Comparison of ENCODE assay signal across 9 cellular contexts in genomic region chr4:153785830-153786721, GRCh38. TPM values are rescaled to one million over a fixed set of nuclear protein-coding genes. Genes with fewer than 3 reads are reported as not detected.
DNase-seq lines count a peak whose midpoint lies in the region; ATAC-seq, FAIRE-seq and TF ChIP-seq lines count a peak whose summit lies in the region.
"Had no signal": no experiment of that assay in that cellular context is flagged by ENCODE, and none has a peak within 500 bp of the region (broad histone marks: within the 10 kb centered on the region; RNA-seq: fewer than 3 reads in every experiment).

No MANE protein-coding gene starts in this region.

- H4K20me1 ChIP-seq in Karpas-422 (ENCODE audit: insufficient read depth, low read depth, low read length) (no peaks in the 10 kb centered on the region), K562 (replicated peaks; ENCODE audit: control insufficient read depth, insufficient read depth, low read length) (no peaks in the 10 kb centered on the region; the same call in 1 of the 2 replicates)

- H3K27me3 ChIP-seq in Karpas-422 (ENCODE audit: low read length): no peaks in the 10 kb centered on the region
- peaks cover 34 to 46% of the 10 kb centered on the region in 2 experiments; a peak in 4 of 5 replicates for H3K27me3 ChIP-seq in K562 (ENCODE audit: control insufficient read depth in 2 of 2, insufficient read depth in 2 of 2, low read length in 2 of 2)

- intact Hi-C loops in K562 (cut with micrococcal nuclease): loop anchor here (1.0 to 10.0 kb wide), 2 partner anchors 238 to 529 kb away; no protein-coding TSS in a partner anchor

- H3K79me2 ChIP-seq in Karpas-422 (ENCODE audit: low read length) (no peaks in the 10 kb centered on the region), K562 (ENCODE audit: control insufficient read depth, insufficient read depth, low read length) (no peaks in the 10 kb centered on the region)

- H3K36me3 ChIP-seq in Karpas-422 (ENCODE audit: insufficient read depth, low read length): no peaks in the 10 kb centered on the region
- no peaks in the 10 kb centered on the region for H3K36me3 ChIP-seq in K562 (ENCODE audit: control insufficient read depth, insufficient read depth, low read length)
- no peaks in the 10 kb centered on the region for H3K36me3 ChIP-seq in mesodermal cell (ENCODE audit: control insufficient read depth, insufficient read depth, low read length)

- in situ Hi-C loops in K562 (cut with MboI): no loop called here

- ATAC-seq in K562 (peak; percentile 75), GM21381 (IDR thresholded peaks at IDR 0.05; ENCODE audit: unreplicated experiment) (no peak), HG03095 (IDR thresholded peaks at IDR 0.05; ENCODE audit: unreplicated experiment) (no peak), HG03378 (IDR thresholded peaks at IDR 0.05; ENCODE audit: unreplicated experiment) (no peak)

- H2AFZ ChIP-seq in Karpas-422 (ENCODE audit: low read length): no peak overlapping the region
- H2AFZ ChIP-seq in K562 (ENCODE audit: low read depth, low read length): no peak overlapping the region

- H3K9ac ChIP-seq in Karpas-422 (ENCODE audit: low read length): no peak overlapping the region
- no peak overlapping the region for H3K9ac ChIP-seq in K562 (ENCODE audit: insufficient read depth in 1 of 2, low read depth in 2 of 2, low read length in 2 of 2)

- no TSS peak for BruUV-seq in K562 (replicated peaks; lab: Mats Ljungman, UMichigan)

- peak; percentile 34 to 53 (median 36); a peak in 4 of 6 replicates for TF ChIP-seq CTCF in K562 (IDR thresholded peaks at IDR 0.05 in 2 of 3, conservative IDR thresholded peaks at IDR 0.05 in 1 of 3; ENCODE audit: insufficient read depth in 2 of 3, low read depth in 1 of 3, low read length in 3 of 3)

- peak; percentile 48 for FAIRE-seq in K562 (lab: Jason Lieb, UNC)

- DNase-seq in EH (ENCODE audit: low read depth) (peak; percentile 44), Karpas-422 (peak; percentile 68), K562 (ENCODE audit: extremely low read depth in 1 of 4, low spot score in 3 of 4) (no peak), HPDE6-E6E7 (ENCODE audit: extremely low spot score) (no peak)
- DNase-seq: naive B cell had no signal

- H3K4me2 ChIP-seq in Karpas-422 (ENCODE audit: low read depth, low read length, poor library complexity, severe bottlenecking): no peak overlapping the region
- H3K4me2 ChIP-seq in K562 (ENCODE audit: insufficient read depth, low read length): no peak overlapping the region

- no peak for TF ChIP-seq EP300 in K562 (IDR thresholded peaks at IDR 0.05; ENCODE audit: low read length)

- CTCF ChIA-PET in K562 (lab: Yijun Ruan, JAX; ENCODE audit: low intra/inter-chr PET ratio): no interaction called here

- 3% methylated on average over 5 of the region's 5 CpGs for WGBS in K562 (ENCODE audit: insufficient coverage, low coverage, missing lambda C conversion rate)
- WGBS in mesodermal cell (ENCODE audit: insufficient coverage in 2 of 2), 2 experiments: 0% methylated on average over 1 of the region's 5 CpGs; no CpG with 5 or more reads in 1 of the 2 experiments

- POLR2A ChIA-PET in K562 (lab: Yijun Ruan, JAX): interaction anchor here (1.2 kb wide), 2 partner anchors 11 to 443 kb away, joined by 3 read pairs; no protein-coding TSS in a partner anchor

- H3K9me3 ChIP-seq in Karpas-422 (ENCODE audit: low read length) (no peaks in the 10 kb centered on the region), K562 (replicated peaks; ENCODE audit: control insufficient read depth, insufficient read depth, low read depth, low read length) (no peaks in the 10 kb centered on the region), mesodermal cell (ENCODE audit: control insufficient read depth, low read length) (no peaks in the 10 kb centered on the region)

- TF ChIP-seq RAD21 in K562 (CRISPR knock-in tag; conservative IDR thresholded peaks at IDR 0.05 in 1 of 2, IDR thresholded peaks at IDR 0.05 in 1 of 2): peak; percentile 52 to 65

- H3K4me3 ChIP-seq in Karpas-422 (ENCODE audit: low read length): no peak overlapping the region
- no peak overlapping the region for H3K4me3 ChIP-seq in K562
- peak overlapping the region; percentile 11 for H3K4me3 ChIP-seq in mesodermal cell (ENCODE audit: extremely low read depth, insufficient read depth, low read length, poor library complexity, severe bottlenecking)

- H3K27ac ChIP-seq in Karpas-422 (ENCODE audit: low read length): no peak overlapping the region
- no peak overlapping the region for H3K27ac ChIP-seq in K562 (ENCODE audit: extremely low read depth, low read depth, low read length)
- H3K27ac ChIP-seq in mesodermal cell (ENCODE audit: low read depth, low read length, severe bottlenecking): peak overlapping the region; percentile 13

- no peaks in the 10 kb centered on the region for H3K4me1 ChIP-seq in Karpas-422 (ENCODE audit: low read length)
- H3K4me1 ChIP-seq in K562 (replicated peaks in 1 of 2; ENCODE audit: control insufficient read depth in 2 of 2, insufficient read depth in 2 of 2, low read length in 2 of 2): peaks cover 3 to 20% of the 10 kb centered on the region in 2 experiments; a peak in 4 of 5 replicates
- H3K4me1 ChIP-seq in mesodermal cell (ENCODE audit: control insufficient read depth, insufficient read depth, low read length, poor library complexity, severe bottlenecking): peaks cover 21% of the 10 kb centered on the region

- no peaks in the 10 kb centered on the region for H3K9me1 ChIP-seq in K562 (ENCODE audit: control insufficient read depth, insufficient read depth, low read length)

- no peak for TF ChIP-seq POLR2A in K562 (conservative IDR thresholded peaks at IDR 0.05)

- no peaks in the 10 kb centered on the region for H3K9me2 ChIP-seq in Karpas-422 (replicated peaks; ENCODE audit: insufficient read depth, low read length)

TF ChIP-seq in K562, 482 proteins besides CTCF, POLR2A, EP300 and RAD21 (continues in another document):
- 0 out of 2 replicates have a peak, but pooled peaks have one; percentile 24 for TF ChIP-seq ILF3 (IDR thresholded peaks at IDR 0.05; ENCODE audit: borderline replicate concordance)

RNA-seq across cellular contexts. Expression of gene SFRP2, which starts 2.8 kb away (rescaled TPM):
- not detected in 2 replicates for total RNA-seq in Karpas-422 (2014; rRNA removed; shearing (Covaris generic); ENCODE audit: low replicate concordance)
- not detected in 2 replicates for total RNA-seq in K562 (2011; cell fraction: chromatin; rRNA removed; ENCODE audit: low replicate concordance)
- total RNA-seq in K562 (2011; cell fraction: nucleolus; rRNA removed): not detected in 2 replicates
- not detected in 2 replicates for total RNA-seq in K562 (2011; cell fraction: nucleoplasm; rRNA removed)
- total RNA-seq in K562 (2014; rRNA removed) (not detected in 2 replicates), K562 (2014; rRNA removed; fragmentation: Illumina TruSeq; extraction: Trizol) (not detected in 2 replicates), K562 (2015; rRNA removed; fragmentation: Illumina TruSeq; extraction: Trizol) (not detected in 2 replicates), K562 (2021) (0.29 and 0.38 TPM in 2 replicates)
- polyA plus RNA-seq in K562 (2011; rRNA removed) (not detected in 2 replicates), K562 (2014; fragmentation: Illumina TruSeq; extraction: Trizol) (not detected in 2 replicates), K562 (2014; fragmentation: Nextera tagmentation; extraction: Ambion mirVana) (not detected), K562 (2014; rRNA removed) (not detected in 2 replicates)
- polyA plus RNA-seq in K562 (2011; cell fraction: cytosol; rRNA removed): not detected in 2 replicates
- not detected in 2 replicates for polyA plus RNA-seq in K562 (2011; cell fraction: nucleus; rRNA removed)
- 0.06 TPM in 1 of 2 replicates, not detected in the other for polyA plus RNA-seq in K562 (2012)
- polyA minus RNA-seq in K562 (2011; rRNA and poly(A)+ RNA removed): not detected in 2 replicates
- polyA minus RNA-seq in K562 (2011; cell fraction: cytosol; rRNA and poly(A)+ RNA removed): not detected in 2 replicates
- not detected in 2 replicates for polyA minus RNA-seq in K562 (2011; cell fraction: nucleus; rRNA and poly(A)+ RNA removed)
- polyA plus RNA-seq in mesodermal cell (2013, experiment 1 of 2): 41.0 TPM
- polyA plus RNA-seq in mesodermal cell (2013, experiment 2 of 2): 32.1 TPM

RNA-seq across cellular contexts. Expression of gene RNF175, which starts 26.3 kb away (rescaled TPM):
- 0.14 and 0.34 TPM in 2 replicates for total RNA-seq in Karpas-422 (2014; rRNA removed; shearing (Covaris generic); ENCODE audit: low replicate concordance)
- total RNA-seq in K562 (2011; cell fraction: chromatin; rRNA removed; ENCODE audit: low replicate concordance): not detected in 2 replicates
- total RNA-seq in K562 (2011; cell fraction: nucleolus; rRNA removed): not detected in 2 replicates
- total RNA-seq in K562 (2011; cell fraction: nucleoplasm; rRNA removed): not detected in 2 replicates
- not detected in 2 replicates for total RNA-seq in K562 (2014; rRNA removed)
- total RNA-seq in K562 (2014; rRNA removed; fragmentation: Illumina TruSeq; extraction: Trizol): not detected in 2 replicates
- total RNA-seq in K562 (2015; rRNA removed; fragmentation: Illumina TruSeq; extraction: Trizol): not detected in 2 replicates
- total RNA-seq in K562 (2021): not detected in 2 replicates
- not detected in 2 replicates for polyA plus RNA-seq in K562 (2011; rRNA removed)
- not detected in 2 replicates for polyA plus RNA-seq in K562 (2011; cell fraction: cytosol; rRNA removed)
- not detected in 2 replicates for polyA plus RNA-seq in K562 (2011; cell fraction: nucleus; rRNA removed)
- not detected in 2 replicates for polyA plus RNA-seq in K562 (2012)
- not detected in 2 replicates for polyA plus RNA-seq in K562 (2014; fragmentation: Illumina TruSeq; extraction: Trizol)
- not detected for polyA plus RNA-seq in K562 (2014; fragmentation: Nextera tagmentation; extraction: Ambion mirVana)
- polyA plus RNA-seq in K562 (2014; rRNA removed): not detected in 2 replicates
- not detected in 2 replicates for polyA minus RNA-seq in K562 (2011; rRNA and poly(A)+ RNA removed)
- not detected in 2 replicates for polyA minus RNA-seq in K562 (2011; cell fraction: cytosol; rRNA and poly(A)+ RNA removed)
- polyA minus RNA-seq in K562 (2011; cell fraction: nucleus; rRNA and poly(A)+ RNA removed): not detected in 2 replicates
- 4.6 TPM for polyA plus RNA-seq in mesodermal cell (2013, experiment 1 of 2)
- polyA plus RNA-seq in mesodermal cell (2013, experiment 2 of 2): 3.2 TPM

Comparison
In these comparisons a context has a peak if more than half of its experiments do, and no peak if none do; other contexts are left out.
1. DNase-seq: peak in EH (single experiment) and Karpas-422 (single experiment); none in K562 (0 of 4) and HPDE6-E6E7 (single experiment).